8 cellular contexts compared by ENCODE assay signal in genomic region chr20:56249244-56249955, GRCh38. TPM values are rescaled to one million over a fixed set of nuclear protein-coding genes. Genes with fewer than 3 reads are reported as not detected.
A peak's percentile ranks its signal among the peaks of the same experiment; 100 is the strongest.
DNase-seq lines count a peak whose midpoint lies in the region; ATAC-seq and TF ChIP-seq lines count a peak whose summit lies in the region.

No MANE protein-coding gene starts in this region.

- TF ChIP-seq CTCF in A673 (conservative IDR thresholded peaks at IDR 0.05; ENCODE audit: low read depth, low read length): peak; percentile 89
- TF ChIP-seq CTCF in LNCaP clone FGC (IDR thresholded peaks at IDR 0.05; ENCODE audit: control insufficient read depth, extremely low read depth, insufficient read depth): peak; percentile 74
- peak; percentile 27 for TF ChIP-seq CTCF in astrocyte of the spinal cord (IDR thresholded peaks at IDR 0.05; ENCODE audit: low read depth, low read length)
- TF ChIP-seq CTCF in osteocyte (IDR thresholded peaks at IDR 0.05): peak; percentile 27

- DNase-seq in A673 (ENCODE audit: low spot score) (peak; percentile 69), GM03348 (ENCODE audit: low spot score) (peak; percentile 9), LNCaP clone FGC (ENCODE audit: low read depth) (no peak), astrocyte of the spinal cord (ENCODE audit: low read depth, low spot score) (no peak), osteocyte (ENCODE audit: extremely low spot score, unreplicated experiment) (no peak), putamen (ENCODE audit: low spot score) (no peak)
- no peak for DNase-seq in activated effector memory CD4-positive, alpha-beta T cell treated with Interleukin-2 at 50 U/mL for 16 hours

- no peaks in the 10 kb centered on the region for H3K9me3 ChIP-seq in A673 (ENCODE audit: low read depth, low read length, poor library complexity, severe bottlenecking)

- H3K9me3 Mint-ChIP-seq in osteocyte (ENCODE audit: unreplicated experiment): no peaks in the 10 kb centered on the region

- no peaks in the 10 kb centered on the region for H3K36me3 Mint-ChIP-seq in osteocyte (ENCODE audit: unreplicated experiment)

- intact Hi-C loops in A673 (cut with micrococcal nuclease; ENCODE audit: unreplicated experiment): loop anchor here (2.0 to 5.0 kb wide), 2 partner anchors 95 to 1567 kb away; no protein-coding TSS in a partner anchor

- no peak overlapping the region for H3K27ac ChIP-seq in A673 (ENCODE audit: low read depth, low read length, poor library complexity, severe bottlenecking)

- no peaks in the 10 kb centered on the region for H3K36me3 ChIP-seq in A673 (ENCODE audit: insufficient read depth, low read length, poor library complexity, severe bottlenecking)

- no peak for ATAC-seq in HG03045 (IDR thresholded peaks at IDR 0.05; ENCODE audit: unreplicated experiment)

- H3K27ac Mint-ChIP-seq in osteocyte (ENCODE audit: unreplicated experiment): no peak overlapping the region

- in situ Hi-C loops in astrocyte of the spinal cord (cut with HindIII; ENCODE audit: low sequenced_read_pairs): no loop called here

- CTCF ChIA-PET in A673 (lab: Charles Lee): no interaction called here

- H3K4me3 Mint-ChIP-seq in osteocyte (ENCODE audit: unreplicated experiment): no peak overlapping the region

- peaks cover 41% of the 10 kb centered on the region for H3K27me3 ChIP-seq in A673 (replicated peaks; ENCODE audit: insufficient read depth, low read depth, low read length, poor library complexity)

- POLR2A ChIA-PET in A673 (lab: Charles Lee; ENCODE audit: low non-redundant PET): no interaction called here

- H3K4me1 Mint-ChIP-seq in osteocyte (ENCODE audit: unreplicated experiment): no peaks in the 10 kb centered on the region

- no TSS peak for BruUV-seq in A673 (replicated peaks; lab: Mats Ljungman, UMichigan)

- H3K27me3 Mint-ChIP-seq in osteocyte (ENCODE audit: unreplicated experiment): peaks cover 2% of the 10 kb centered on the region

- no peaks in the 10 kb centered on the region for H3K4me1 ChIP-seq in A673 (ENCODE audit: insufficient read depth, low read length, poor library complexity, severe bottlenecking)

- H3K4me3 ChIP-seq in A673 (ENCODE audit: low read depth, low read length, poor library complexity, severe bottlenecking): no peak overlapping the region
- no peak overlapping the region for H3K4me3 ChIP-seq in LNCaP clone FGC (ENCODE audit: low read depth, low read length)
- no peak overlapping the region for H3K4me3 ChIP-seq in astrocyte of the spinal cord (ENCODE audit: low read depth, low read length)

RNA-seq across cellular contexts. Expression of gene MC3R, which starts 0.9 kb away (rescaled TPM):
- total RNA-seq in A673 (2021): not detected in 2 replicates
- total RNA-seq in osteocyte: not detected in 2 replicates

Comparison
In these comparisons a context has a peak if more than half of its experiments do, and no peak if none do; other contexts are left out.
1. DNase-seq: peak in A673 (single experiment) and GM03348 (single experiment); none in LNCaP clone FGC (single experiment), astrocyte of the spinal cord (single experiment), osteocyte (single experiment), putamen (single experiment) and activated effector memory CD4-positive, alpha-beta T cell treated with Interleukin-2 at 50 U/mL for 16 hours (single experiment).
2. CTCF ChIP-seq: peak in every context shown above with its lines; median percentile 89 in A673; 74 in LNCaP clone FGC; 27 in astrocyte of the spinal cord; 27 in osteocyte.